In genomic region chr5:135880278-135880677, GRCh38 we compare ENCODE assay signal across 11 cellular contexts. TPM values are rescaled to one million over a fixed set of nuclear protein-coding genes. Genes with fewer than 3 reads are reported as not detected.
DNase-seq lines count a peak whose midpoint lies in the region; ATAC-seq, FAIRE-seq and TF ChIP-seq lines count a peak whose summit lies in the region.
"Had no signal": no experiment of that assay in that cellular context is flagged by ENCODE, and none has a peak within 500 bp of the region (broad histone marks: within the 10 kb centered on the region; RNA-seq: fewer than 3 reads in every experiment).

No MANE protein-coding gene starts in this region.

- no peak overlapping the region for H3K4me2 ChIP-seq in keratinocyte (ENCODE audit: control insufficient read depth, extremely low read depth, insufficient read depth, low read depth, low read length)

- no peaks in the 10 kb centered on the region for H3K79me2 ChIP-seq in keratinocyte (ENCODE audit: control insufficient read depth, insufficient read depth, low read length)

- H3K9ac ChIP-seq in keratinocyte (ENCODE audit: control insufficient read depth, extremely low read depth, insufficient read depth, low read length), result no peak overlapping the region

- in situ Hi-C loops in SK-MEL-5 (cut with HindIII; ENCODE audit: low pct_unique_long_range_greater_than_20kb, low sequenced_read_pairs), result no loop called here

- ATAC-seq in GM21737 (IDR thresholded peaks at IDR 0.05; ENCODE audit: unreplicated experiment), result no peak
- ATAC-seq: naive thymus-derived CD8-positive, alpha-beta T cell had no signal

- H3K4me1 ChIP-seq in keratinocyte (ENCODE audit: control insufficient read depth, extremely low read depth, insufficient read depth, low read length), result peaks cover 4% of the 10 kb centered on the region
- H3K4me1 ChIP-seq in thyroid gland, result no peaks in the 10 kb centered on the region

- H3K4me3 ChIP-seq in keratinocyte (ENCODE audit: control insufficient read depth in 2 of 3, extremely low read depth in 1 of 3, insufficient read depth in 2 of 3, low read depth in 1 of 3, low read length in 3 of 3) (no peak overlapping the region), thyroid gland (replicated peaks in 1 of 3) (no peak overlapping the region)
- H3K4me3 ChIP-seq: SJSA1 had no signal

- no peaks in the 10 kb centered on the region for H3K9me1 ChIP-seq in keratinocyte (ENCODE audit: control insufficient read depth, extremely low read depth, insufficient read depth, low read length)

- dilution Hi-C loops in keratinocyte (cut with MboI; ENCODE audit: extremely low pct_ligation_motif_present, low sequenced_read_pairs), result no loop called here

- TF ChIP-seq CTCF in keratinocyte (optimal IDR thresholded peaks at IDR 0.05 in 1 of 3, IDR thresholded peaks at IDR 0.05 in 1 of 3, conservative IDR thresholded peaks at IDR 0.05 in 1 of 3; ENCODE audit: extremely low read depth in 1 of 3, insufficient read depth in 2 of 3, low read length in 3 of 3) (peak; percentile 21 to 66 (median 35)), thyroid gland (IDR thresholded peaks at IDR 0.05) (no peak)

- intact Hi-C loops in thyroid gland (cut with DNase I), result no loop called here

- whole genome bisulfite sequencing in thyroid gland, 2 donors, result 66% methylated on average over 3 of the region's 3 CpGs

- H3K27ac ChIP-seq in keratinocyte (ENCODE audit: control insufficient read depth, insufficient read depth, low read length) (no peak overlapping the region), thyroid gland (no peak overlapping the region)
- H3K27ac ChIP-seq: SJSA1 had no signal

- no peaks in the 10 kb centered on the region for H3K36me3 ChIP-seq in keratinocyte (ENCODE audit: control insufficient read depth in 2 of 2, extremely low read depth in 1 of 2, insufficient read depth in 2 of 2, low read length in 2 of 2)
- H3K36me3 ChIP-seq in thyroid gland, result no peaks in the 10 kb centered on the region
- H3K36me3 ChIP-seq: SJSA1 had no signal

- H3K9me3 ChIP-seq in keratinocyte (ENCODE audit: control insufficient read depth, low read depth, low read length) (no peaks in the 10 kb centered on the region), thyroid gland (no peaks in the 10 kb centered on the region)
- H3K9me3 ChIP-seq: SJSA1 had no signal

- FAIRE-seq in H54 (lab: Jason Lieb, UNC), result no peak
- FAIRE-seq in keratinocyte (lab: Jason Lieb, UNC), result no peak
- FAIRE-seq in GM12891 (lab: Jason Lieb, UNC), result no peak

- DNase-seq in DMS53 (lab: John Stamatoyannopoulos, UW) (peak; percentile 41), H54 (ENCODE audit: insufficient read length, low spot score) (peak; percentile 49), SK-MEL-5 (ENCODE audit: low read depth, low spot score) (peak; percentile 41), keratinocyte (ENCODE audit: low read depth, low spot score) (no peak), Ammon's horn (ENCODE audit: low spot score) (no peak), GM12891 (ENCODE audit: insufficient read length, low spot score) (no peak), thyroid gland (no peak)
- DNase-seq: activated effector memory CD4-positive, alpha-beta T cell treated with Interleukin-2 at 50 U/mL for 16 hours; naive thymus-derived CD8-positive, alpha-beta T cell had no signal

- no peaks in the 10 kb centered on the region for H4K20me1 ChIP-seq in keratinocyte (ENCODE audit: control insufficient read depth, extremely low read depth, insufficient read depth, low read length)

- TF ChIP-seq POLR2A in H54 (IDR thresholded peaks at IDR 0.05; ENCODE audit: low read depth, low read length), result no peak
- TF ChIP-seq POLR2A in GM12891 (IDR thresholded peaks at IDR 0.05; ENCODE audit: low read depth, low read length), result no peak
- TF ChIP-seq POLR2A in thyroid gland (IDR thresholded peaks at IDR 0.05), result no peak

- H2AFZ ChIP-seq in keratinocyte (ENCODE audit: control insufficient read depth, low read length), result no peak overlapping the region

- H3K27me3 ChIP-seq in keratinocyte (ENCODE audit: control insufficient read depth, extremely low read depth, insufficient read depth, low read length) (peaks cover 13% of the 10 kb centered on the region), thyroid gland (no peaks in the 10 kb centered on the region)

TF ChIP-seq in GM12891, 5 proteins besides CTCF, POLR2A, EP300 and RAD21:
- TF ChIP-seq POLR2AphosphoS5 (IDR thresholded peaks at IDR 0.05; ENCODE audit: low read depth, low read length) (no peak), PAX5 (IDR thresholded peaks at IDR 0.05; ENCODE audit: insufficient read depth, low read length, severe bottlenecking) (no peak), SPI1 (IDR thresholded peaks at IDR 0.05; ENCODE audit: low read depth, low read length) (no peak), POU2F2 (IDR thresholded peaks at IDR 0.05; ENCODE audit: low read depth, low read length) (no peak), TAF1 (IDR thresholded peaks at IDR 0.05; ENCODE audit: low read depth, low read length) (no peak)
TF ChIP-seq in GM12891: peak in this region for 0.

RNA-seq across cellular contexts. Expression of gene IL9, which starts 15.4 kb away (rescaled TPM):
- total RNA-seq in SK-MEL-5 (2014; rRNA removed; shearing (Covaris generic)), result not detected in 2 replicates
- not detected in 2 replicates for polyA plus RNA-seq in SK-MEL-5 (2015; cell fraction: cytosol; rRNA removed)
- polyA plus RNA-seq in SK-MEL-5 (2015; cell fraction: nucleus; rRNA removed), result not detected in 2 replicates
- polyA plus RNA-seq in keratinocyte, result not detected in 3 replicates
- not detected for polyA plus RNA-seq in keratinocyte (2011; ENCODE audit: low read depth)
- polyA plus RNA-seq in keratinocyte (2011; cell fraction: cytosol; rRNA removed), result not detected in 2 replicates
- not detected in 2 replicates for polyA plus RNA-seq in keratinocyte (2011; cell fraction: nucleus; rRNA removed)
- not detected in 2 replicates for polyA plus RNA-seq in keratinocyte (2012; ENCODE audit: low replicate concordance)
- not detected in 3 replicates for polyA minus RNA-seq in keratinocyte
- not detected for polyA minus RNA-seq in keratinocyte (2011; cell fraction: cytosol; rRNA and poly(A)+ RNA removed)
- polyA minus RNA-seq in keratinocyte (2011; cell fraction: nucleus; rRNA and poly(A)+ RNA removed), result not detected in 2 replicates
- polyA plus RNA-seq in GM12891 (2012; ENCODE audit: low read depth, missing spikeins), result not detected
- total RNA-seq in thyroid gland, result not detected
- total RNA-seq: naive thymus-derived CD8-positive, alpha-beta T cell; SJSA1 had no signal
- polyA plus RNA-seq: naive thymus-derived CD8-positive, alpha-beta T cell had no signal

RNA-seq across cellular contexts. Expression of gene SLC25A48, which starts 45.8 kb away (rescaled TPM):
- 0.05 TPM in 1 of 2 replicates, not detected in the other for total RNA-seq in SK-MEL-5 (2014; rRNA removed; shearing (Covaris generic))
- polyA plus RNA-seq in SK-MEL-5 (2015; cell fraction: cytosol; rRNA removed), result not detected in 2 replicates
- not detected in 2 replicates for polyA plus RNA-seq in SK-MEL-5 (2015; cell fraction: nucleus; rRNA removed)
- polyA plus RNA-seq in keratinocyte, result 0.35 TPM in 1 of 3 replicates, not detected in the others
- not detected for polyA plus RNA-seq in keratinocyte (2011; ENCODE audit: low read depth)
- 0.04 TPM in 1 of 2 replicates, not detected in the other for polyA plus RNA-seq in keratinocyte (2011; cell fraction: cytosol; rRNA removed)
- 0.08 and 0.40 TPM in 2 replicates for polyA plus RNA-seq in keratinocyte (2011; cell fraction: nucleus; rRNA removed)
- polyA plus RNA-seq in keratinocyte (2012; ENCODE audit: low replicate concordance), result not detected in 2 replicates
- polyA minus RNA-seq in keratinocyte, result 0.69 TPM in 1 of 3 replicates, not detected in the others
- not detected for polyA minus RNA-seq in keratinocyte (2011; cell fraction: cytosol; rRNA and poly(A)+ RNA removed)
- polyA minus RNA-seq in keratinocyte (2011; cell fraction: nucleus; rRNA and poly(A)+ RNA removed), result 0.78 TPM in 1 of 2 replicates, not detected in the other
- polyA plus RNA-seq in GM12891 (2012; ENCODE audit: low read depth, missing spikeins), result not detected
- total RNA-seq in thyroid gland, result under 1 TPM in 1 of 4 donors, not detected in 3; 0.33 TPM
- total RNA-seq: naive thymus-derived CD8-positive, alpha-beta T cell; SJSA1 had no signal
- polyA plus RNA-seq: naive thymus-derived CD8-positive, alpha-beta T cell had no signal

Comparison
In these comparisons a context has a peak if more than half of its experiments do, and no peak if none do; other contexts are left out.
1. DNase-seq: peak in DMS53 (single experiment), H54 (single experiment) and SK-MEL-5 (single experiment); none in keratinocyte (single experiment), Ammon's horn (single experiment), GM12891 (single experiment) and thyroid gland (0 of 2).
2. CTCF ChIP-seq: peak in keratinocyte (3 of 3); none in thyroid gland (0 of 6).